Comparison of ENCODE assay signal across 1 cellular context in the genomic region with DNA sequence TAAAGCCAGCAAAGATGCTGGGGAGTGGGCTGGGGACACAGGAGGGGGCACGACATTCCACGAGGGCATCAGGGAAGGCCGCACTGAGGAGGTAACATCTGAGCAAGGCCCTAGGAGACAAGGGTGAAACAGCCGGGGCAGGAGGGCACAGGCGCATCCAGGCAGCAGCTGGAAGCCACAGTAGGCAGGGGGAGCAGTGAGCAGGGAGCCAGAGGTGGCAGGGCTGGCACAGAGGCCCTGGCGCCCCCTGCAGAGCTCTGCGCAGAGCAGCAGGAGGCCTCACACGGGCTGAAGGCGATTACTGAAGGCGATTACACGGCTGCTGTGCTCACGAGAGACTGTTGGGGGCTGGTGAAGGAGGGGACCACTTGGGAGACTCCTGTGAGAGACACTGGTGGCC.
TF ChIP-seq lines count a peak whose summit lies in the region.

No MANE protein-coding gene starts in this region.

TF ChIP-seq in H1, 55 proteins besides CTCF, POLR2A, EP300 and RAD21:
- TF ChIP-seq SUZ12 (IDR thresholded peaks at IDR 0.05; ENCODE audit: low read length) (no peak), SRF (IDR thresholded peaks at IDR 0.05; ENCODE audit: low read depth, low read length) (no peak), KDM4A (IDR thresholded peaks at IDR 0.05; ENCODE audit: low read depth, low read length, severe bottlenecking) (no peak), CREB1 (IDR thresholded peaks at IDR 0.05) (no peak), POLR2AphosphoS5 (IDR thresholded peaks at IDR 0.05; ENCODE audit: low read depth, low read length) (no peak), GTF2F1 (IDR thresholded peaks at IDR 0.05; ENCODE audit: borderline replicate concordance, low read depth, low read length) (no peak), TAF7 (optimal IDR thresholded peaks at IDR 0.05; ENCODE audit: borderline replicate concordance, low read depth, low read length) (no peak), TEAD4 (IDR thresholded peaks at IDR 0.05; ENCODE audit: low read depth, low read length) (no peak), CTBP2 (IDR thresholded peaks at IDR 0.05; ENCODE audit: borderline replicate concordance, insufficient read depth, insufficient read length, low read length) (no peak), FOSL1 (IDR thresholded peaks at IDR 0.05; ENCODE audit: insufficient read depth, low read depth, low read length) (no peak), CHD2 (IDR thresholded peaks at IDR 0.05; ENCODE audit: low read length) (no peak), BRCA1 (IDR thresholded peaks at IDR 0.05; ENCODE audit: low read depth, low read length) (no peak)
- TF ChIP-seq, protein P1, sequence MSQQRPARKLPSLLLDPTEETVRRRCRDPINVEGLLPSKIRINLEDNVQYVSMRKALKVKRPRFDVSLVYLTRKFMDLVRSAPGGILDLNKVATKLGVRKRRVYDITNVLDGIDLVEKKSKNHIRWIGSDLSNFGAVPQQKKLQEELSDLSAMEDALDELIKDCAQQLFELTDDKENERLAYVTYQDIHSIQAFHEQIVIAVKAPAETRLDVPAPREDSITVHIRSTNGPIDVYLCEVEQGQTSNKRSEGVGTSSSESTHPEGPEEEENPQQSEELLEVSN (IDR thresholded peaks at IDR 0.05), result no peak
